8 cellular contexts compared by ENCODE assay signal in the genomic region with DNA sequence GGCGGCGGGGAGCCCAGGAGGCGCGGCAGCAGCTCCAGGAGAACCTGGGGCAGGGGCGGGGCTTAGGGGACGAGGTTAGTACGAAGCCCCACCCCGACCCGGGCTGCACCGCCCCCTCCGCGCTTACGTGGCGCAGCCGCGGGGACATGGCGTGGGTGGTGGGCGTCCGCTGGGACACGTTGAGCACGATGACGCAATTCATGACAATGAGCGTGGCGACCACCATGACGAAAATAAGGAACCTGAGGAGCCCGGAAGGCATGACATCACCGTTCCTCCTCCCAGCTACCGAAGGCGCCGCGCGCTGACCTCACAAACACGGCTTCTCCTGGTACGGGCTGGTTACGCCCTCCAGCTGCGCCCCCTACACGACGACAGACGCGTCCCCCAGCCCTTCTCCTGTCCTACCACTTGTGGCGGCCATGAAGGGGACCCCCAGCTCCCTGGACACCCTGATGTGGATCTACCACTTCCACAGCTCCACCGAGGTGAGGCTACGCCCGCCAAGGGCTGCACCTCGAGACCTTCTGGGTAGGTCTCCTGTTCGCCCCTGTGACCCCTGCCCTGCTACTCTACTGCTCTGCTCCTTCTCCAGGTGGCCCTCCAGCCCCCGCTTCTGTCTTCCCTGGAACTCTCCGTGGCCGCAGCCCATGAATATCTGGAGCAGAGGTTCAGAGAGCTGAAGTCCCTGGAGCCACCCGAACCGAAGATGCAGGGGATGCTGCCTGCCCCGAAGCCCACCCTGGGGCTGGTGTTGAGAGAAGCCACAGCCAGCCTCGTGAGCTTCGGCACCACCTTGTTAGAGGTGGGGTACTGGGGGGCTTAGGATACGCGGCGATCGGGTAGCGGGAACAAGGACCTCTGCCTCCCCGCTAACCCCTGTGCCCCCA. TPM values are rescaled to one million over a fixed set of nuclear protein-coding genes. Genes with fewer than 3 reads are reported as not detected.
A peak's percentile ranks its signal among the peaks of the same experiment; 100 is the strongest.
DNase-seq lines count a peak whose midpoint lies in the region; ATAC-seq and TF ChIP-seq lines count a peak whose summit lies in the region.

Gene C17orf107, plus strand, starts transcription at position 196 of the 890 bp plus-strand sequence. Its CDS starts 227 bp downstream, at position 423.

- peak; percentile 79 for ATAC-seq in activated CD8-positive, alpha-beta T cell treated with anti-CD3 and anti-CD28 coated beads for 36 hours
- ATAC-seq in memory B cell (ENCODE audit: low read depth): peak; percentile 73

- peaks cover 17% of the 10 kb centered on the region for H3K36me3 ChIP-seq in ectodermal cell (ENCODE audit: control insufficient read depth, insufficient read depth, low read length)

- H3K9me3 ChIP-seq in ectodermal cell (ENCODE audit: control insufficient read depth, low read length): no peaks in the 10 kb centered on the region

- H3K9me3 Mint-ChIP-seq in Calu3 (ENCODE audit: low read depth, unreplicated experiment) (no peaks in the 10 kb centered on the region), memory B cell (no peaks in the 10 kb centered on the region)
- H3K9me3 Mint-ChIP-seq in activated CD8-positive, alpha-beta T cell treated with anti-CD3 and anti-CD28 coated beads for 36 hours: no peaks in the 10 kb centered on the region

- H3K4me1 ChIP-seq in ectodermal cell (ENCODE audit: control insufficient read depth, insufficient read depth, low read length): no peaks in the 10 kb centered on the region

- H3K4me3 Mint-ChIP-seq in Calu3 (ENCODE audit: low read depth, unreplicated experiment) (no peak within 1 kb of the TSS), memory B cell (peak within 1 kb of the TSS; percentile 86)
- H3K4me3 Mint-ChIP-seq in activated CD8-positive, alpha-beta T cell treated with anti-CD3 and anti-CD28 coated beads for 36 hours: peak within 1 kb of the TSS; percentile 94

- peak within 1 kb of the TSS; percentile 27 for H3K4me3 ChIP-seq in ectodermal cell (ENCODE audit: insufficient read depth, low read depth, low read length)

- POLR2A ChIA-PET in activated CD8-positive, alpha-beta T cell treated with anti-CD3 and anti-CD28 coated beads for 36 hours (lab: Charles Lee): interaction anchor here (0.8 to 5.8 kb wide), 12 partner anchors 9 to 196 kb away, joined by 3 to 41 read pairs (median 7); partner anchors contain the start of genes PELP1, PFN1, PLD2 and RNF167

- no peaks in the 10 kb centered on the region for H3K27me3 ChIP-seq in ectodermal cell (ENCODE audit: control insufficient read depth, insufficient read depth, low read length, poor library complexity, severe bottlenecking)

- TF ChIP-seq CTCF in Calu3 (IDR thresholded peaks at IDR 0.05; ENCODE audit: unreplicated experiment): no peak
- no peak for TF ChIP-seq CTCF in activated CD8-positive, alpha-beta T cell treated with anti-CD3 and anti-CD28 coated beads for 36 hours (IDR thresholded peaks at IDR 0.05)

- DNase-seq in Calu3 (no peak), HUDEP-2 (lab: John Stamatoyannopoulos, UW; ENCODE audit: unreplicated experiment in 76 of 76) (peak in 50 of 76 experiments; percentile 19 to 81 (median 52)), memory B cell (ENCODE audit: low spot score in 2 of 2) (peak; percentile 89 to 94), HK-2 (ENCODE audit: unreplicated experiment) (no peak), SW480 (ENCODE audit: low spot score) (no peak)
- peak; percentile 99 for DNase-seq in activated CD8-positive, alpha-beta T cell treated with anti-CD3 and anti-CD28 coated beads for 36 hours
- DNase-seq in stimulated activated CD8-positive, alpha-beta memory T cell treated with anti-CD3 and anti-CD28 coated beads, Interleukin-12 subunit alpha, Interleukin-12 subunit beta, amount 100 ng/mL, for 1 hour (ENCODE audit: low read depth): peak; percentile 86

- H3K4me1 Mint-ChIP-seq in Calu3 (ENCODE audit: low read depth, unreplicated experiment): peaks cover 14% of the 10 kb centered on the region
- peaks cover 31% of the 10 kb centered on the region for H3K4me1 Mint-ChIP-seq in activated CD8-positive, alpha-beta T cell treated with anti-CD3 and anti-CD28 coated beads for 36 hours (ENCODE audit: low read depth)
- peaks cover 27% of the 10 kb centered on the region for H3K4me1 Mint-ChIP-seq in memory B cell

- no TSS peak for BruUV-seq in Calu3 (replicated peaks; lab: Mats Ljungman, UMichigan)

- no peak within 1 kb of the TSS for H3K27ac ChIP-seq in ectodermal cell (ENCODE audit: insufficient read depth, low read depth, low read length, poor library complexity, severe bottlenecking)

- H3K36me3 Mint-ChIP-seq in Calu3 (ENCODE audit: insufficient read depth, unreplicated experiment): peaks cover 30% of the 10 kb centered on the region
- H3K36me3 Mint-ChIP-seq in activated CD8-positive, alpha-beta T cell treated with anti-CD3 and anti-CD28 coated beads for 36 hours (ENCODE audit: low read depth): peaks cover 21% of the 10 kb centered on the region
- peaks cover 19% of the 10 kb centered on the region for H3K36me3 Mint-ChIP-seq in memory B cell

- H3K27ac Mint-ChIP-seq in Calu3 (ENCODE audit: unreplicated experiment) (peak within 1 kb of the TSS; percentile 47), memory B cell (peak within 1 kb of the TSS; percentile 92)
- peak within 1 kb of the TSS; percentile 94 for H3K27ac Mint-ChIP-seq in activated CD8-positive, alpha-beta T cell treated with anti-CD3 and anti-CD28 coated beads for 36 hours

- WGBS in ectodermal cell, 2 experiments: 70 to 74% methylated on average over 60 of the region's 60 CpGs

- no peaks in the 10 kb centered on the region for H3K27me3 Mint-ChIP-seq in Calu3 (ENCODE audit: unreplicated experiment)
- H3K27me3 Mint-ChIP-seq in activated CD8-positive, alpha-beta T cell treated with anti-CD3 and anti-CD28 coated beads for 36 hours: no peaks in the 10 kb centered on the region
- H3K27me3 Mint-ChIP-seq in memory B cell: peaks cover 1% of the 10 kb centered on the region

- intact Hi-C loops in Calu3 (cut with micrococcal nuclease; ENCODE audit: unreplicated experiment): loop anchor here (5.0 kb wide), 1 partner anchor 112 kb away; the partner anchor contains the start of genes GLTPD2 and VMO1
- intact Hi-C loops in activated CD8-positive, alpha-beta T cell treated with anti-CD3 and anti-CD28 coated beads for 36 hours (cut with micrococcal nuclease): loop anchor here (10.0 kb wide), 1 partner anchor 165 kb away; no protein-coding TSS in a partner anchor

- CTCF ChIA-PET in Calu3 (lab: Charles Lee): interaction anchor here (0.5 to 0.8 kb wide), 2 partner anchors 109 to 873 kb away, joined by 3 to 5 read pairs; no protein-coding TSS in a partner anchor
- CTCF ChIA-PET in activated CD8-positive, alpha-beta T cell treated with anti-CD3 and anti-CD28 coated beads for 36 hours (lab: Charles Lee): interaction anchor here (0.6 to 2.5 kb wide), 10 partner anchors 9 to 333 kb away, joined by 3 to 23 read pairs (median 4); no protein-coding TSS in a partner anchor

RNA-seq across cellular contexts. Expression of gene C17orf107, which starts in this region (rescaled TPM):
- 2.1 and 3.2 TPM in 2 replicates for total RNA-seq in Calu3 (2022)
- total RNA-seq in activated CD8-positive, alpha-beta T cell treated with anti-CD3 and anti-CD28 coated beads for 36 hours: 1 to 10 TPM; 3.0 to 3.6 TPM
- polyA plus RNA-seq in ectodermal cell (2013, experiment 1 of 4): 1.4 TPM
- 2.0 TPM for polyA plus RNA-seq in ectodermal cell (2013, experiment 2 of 4)
- 1.4 TPM for polyA plus RNA-seq in ectodermal cell (2013, experiment 3 of 4)
- polyA plus RNA-seq in ectodermal cell (2013, experiment 4 of 4): 1.5 TPM

Comparison
In these comparisons a context has a peak if more than half of its experiments do, and no peak if none do; other contexts are left out.
1. DNase-seq: peak in HUDEP-2 (50 of 76), activated CD8-positive, alpha-beta T cell treated with anti-CD3 and anti-CD28 coated beads for 36 hours (single experiment), memory B cell (2 of 2) and stimulated activated CD8-positive, alpha-beta memory T cell treated with anti-CD3 and anti-CD28 coated beads, Interleukin-12 subunit alpha, Interleukin-12 subunit beta, amount 100 ng/mL, for 1 hour (single experiment); none in Calu3 (single experiment), HK-2 (single experiment) and SW480 (single experiment).
2. Peak in every context shown above with its lines, with median percentiles within 50 percentile points of each other: H3K27ac Mint-ChIP-seq.